ENCODE assay signal across 32 cellular contexts in the genomic region with DNA sequence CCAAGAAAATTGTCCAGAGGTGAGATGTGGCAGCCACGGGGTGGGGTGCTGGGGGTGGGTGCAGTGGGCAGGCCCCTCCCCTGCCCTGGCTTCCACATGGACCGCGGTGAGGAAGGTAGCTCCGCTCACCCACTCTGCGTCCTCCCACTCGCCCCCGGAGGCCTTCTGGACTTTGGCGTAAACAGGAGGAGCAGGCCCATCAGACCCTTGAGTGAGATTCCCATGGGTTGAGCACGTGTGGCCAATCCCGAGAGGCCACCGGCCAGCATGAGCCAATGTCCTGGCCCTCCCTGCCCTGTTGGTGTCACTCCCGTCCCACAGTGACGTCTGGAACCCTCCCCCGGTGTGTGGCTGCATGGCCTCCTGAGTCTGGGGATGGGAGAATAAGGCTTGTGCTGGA. TPM values are rescaled to one million over a fixed set of nuclear protein-coding genes. Genes with fewer than 3 reads are reported as not detected.
"Had no signal": no experiment of that assay in that cellular context is flagged by ENCODE, and none has a peak within 500 bp of the region (broad histone marks: within the 10 kb centered on the region; RNA-seq: fewer than 3 reads in every experiment).

No MANE protein-coding gene starts in this region.

- H3K27ac ChIP-seq: body of pancreas, cardiac muscle cell, left ventricle myocardium inferior, neutrophil, pancreas, prostate gland had no signal

- H3K9me3 ChIP-seq: body of pancreas, left ventricle myocardium inferior, mucosa of descending colon, neutrophil, pancreas, prostate gland had no signal

- H3K4me1 ChIP-seq: prostate gland had no signal

- H3K27me3 ChIP-seq: body of pancreas, cardiac muscle cell, neutrophil, pancreas had no signal

- H3K9me3 Mint-ChIP-seq: activated B cell treated with CpG ODN at 0.5 μM for 24 hours; immature natural killer cell; natural killer cell treated with Interleukin-12 subunit alpha and Interleukin-12 subunit beta and Interleukin-15 and Interleukin-18, amount 100 ng/mL, for 72 hours; stimulated activated naive CD8-positive, alpha-beta T cell treated with anti-CD3 and anti-CD28 coated beads, Interleukin-15, Interleukin-2, amounts not matched to agents 100 ng/mL and 50 ng/mL, for 24 hours had no signal

- H3K27ac Mint-ChIP-seq: activated B cell treated with CpG ODN at 0.5 μM for 24 hours; activated CD4-positive, alpha-beta T cell treated with anti-CD3 and anti-CD28 coated beads for 36 hours; activated CD8-positive, alpha-beta memory T cell treated with anti-CD3 and anti-CD28 coated beads, Interleukin-2, amount 10 ng/mL, durations not matched to agents 7 days and 5 days; activated CD8-positive, alpha-beta T cell treated with anti-CD3 and anti-CD28 coated beads, Interleukin-2, amount 10 ng/mL, durations not matched to agents 7 days and 5 days; activated naive CD8-positive, alpha-beta T cell; immature natural killer cell; natural killer cell treated with Interleukin-12 subunit alpha and Interleukin-12 subunit beta and Interleukin-15 and Interleukin-18, amount 100 ng/mL, for 72 hours; stimulated activated naive CD8-positive, alpha-beta T cell treated with anti-CD3 and anti-CD28 coated beads, Interleukin-15, Interleukin-2, amounts not matched to agents 100 ng/mL and 50 ng/mL, for 24 hours had no signal

- H3K4me3 ChIP-seq: body of pancreas, cardiac muscle cell, left ventricle myocardium inferior, lung, mucosa of descending colon, pancreas, prostate gland, skin epidermis had no signal

- H3K27me3 Mint-ChIP-seq: activated B cell treated with CpG ODN at 0.5 μM for 24 hours; activated CD4-positive, alpha-beta T cell treated with anti-CD3 and anti-CD28 coated beads for 36 hours; activated CD8-positive, alpha-beta memory T cell treated with anti-CD3 and anti-CD28 coated beads, Interleukin-2, amount 10 ng/mL, durations not matched to agents 7 days and 5 days; activated naive CD8-positive, alpha-beta T cell; natural killer cell treated with Interleukin-12 subunit alpha and Interleukin-12 subunit beta and Interleukin-15 and Interleukin-18, amount 100 ng/mL, for 72 hours; stimulated activated naive CD8-positive, alpha-beta T cell treated with anti-CD3 and anti-CD28 coated beads, Interleukin-15, Interleukin-2, amounts not matched to agents 100 ng/mL and 50 ng/mL, for 24 hours had no signal

- DNase-seq: activated B cell treated with CpG ODN at 0.5 μM for 24 hours; activated CD4-positive, alpha-beta T cell treated with anti-CD3 and anti-CD28 coated beads for 36 hours; activated CD8-positive, alpha-beta memory T cell treated with anti-CD3 and anti-CD28 coated beads, Interleukin-2, amount 10 ng/mL, durations not matched to agents 7 days and 5 days; activated CD8-positive, alpha-beta T cell treated with anti-CD3 and anti-CD28 coated beads, Interleukin-2, amount 10 ng/mL, durations not matched to agents 7 days and 5 days; activated effector memory CD4-positive, alpha-beta T cell treated with Interleukin-2 at 50 U/mL for 16 hours; activated naive CD4-positive, alpha-beta T cell treated with Interleukin-2 at 50 U/mL for 16 hours; anterior cingulate cortex; body of pancreas; cerebellar nuclear complex; foreskin fibroblast; head of caudate nucleus; hypothalamus; immature natural killer cell; left ventricle myocardium inferior; mucosa of descending colon; pancreas; retina; stimulated activated CD4-positive, alpha-beta T cell treated with anti-CD3 and anti-CD28 coated beads, Interleukin-12 subunit alpha, Interleukin-12 subunit beta, amount 100 ng/mL, for 4 hours; stimulated activated CD4-positive, alpha-beta T cell treated with anti-CD3 and anti-CD28 coated beads, Interleukin-4, amount 100 ng/mL, for 1 hour; T-helper 2 cell had no signal

- ATAC-seq: activated CD4-positive, alpha-beta T cell treated with anti-CD3 and anti-CD28 coated beads for 36 hours; activated CD8-positive, alpha-beta memory T cell treated with anti-CD3 and anti-CD28 coated beads, Interleukin-2, amount 10 ng/mL, durations not matched to agents 7 days and 5 days; activated CD8-positive, alpha-beta T cell treated with anti-CD3 and anti-CD28 coated beads, Interleukin-2, amount 10 ng/mL, durations not matched to agents 7 days and 5 days; body of pancreas; esophagus mucosa; mucosa of descending colon; natural killer cell treated with Interleukin-12 subunit alpha and Interleukin-12 subunit beta and Interleukin-15 and Interleukin-18, amount 100 ng/mL, for 72 hours; pancreas; sciatic nerve; SK-N-SH treated with all-trans-retinoic acid at 6 μM for 48 hours had no signal

- H3K4me3 Mint-ChIP-seq: activated B cell treated with CpG ODN at 0.5 μM for 24 hours; activated CD4-positive, alpha-beta T cell treated with anti-CD3 and anti-CD28 coated beads for 36 hours; activated CD8-positive, alpha-beta memory T cell treated with anti-CD3 and anti-CD28 coated beads, Interleukin-2, amount 10 ng/mL, durations not matched to agents 7 days and 5 days; activated CD8-positive, alpha-beta T cell treated with anti-CD3 and anti-CD28 coated beads, Interleukin-2, amount 10 ng/mL, durations not matched to agents 7 days and 5 days; activated naive CD8-positive, alpha-beta T cell; immature natural killer cell; natural killer cell treated with Interleukin-12 subunit alpha and Interleukin-12 subunit beta and Interleukin-15 and Interleukin-18, amount 100 ng/mL, for 72 hours; stimulated activated naive CD8-positive, alpha-beta T cell treated with anti-CD3 and anti-CD28 coated beads, Interleukin-15, Interleukin-2, amounts not matched to agents 100 ng/mL and 50 ng/mL, for 24 hours had no signal

- H3K36me3 Mint-ChIP-seq: activated naive CD8-positive, alpha-beta T cell; immature natural killer cell; natural killer cell treated with Interleukin-12 subunit alpha and Interleukin-12 subunit beta and Interleukin-15 and Interleukin-18, amount 100 ng/mL, for 72 hours had no signal

- H3K4me1 Mint-ChIP-seq: activated B cell treated with CpG ODN at 0.5 μM for 24 hours; activated CD4-positive, alpha-beta T cell treated with anti-CD3 and anti-CD28 coated beads for 36 hours; activated CD8-positive, alpha-beta memory T cell treated with anti-CD3 and anti-CD28 coated beads, Interleukin-2, amount 10 ng/mL, durations not matched to agents 7 days and 5 days; immature natural killer cell had no signal

- H3K36me3 ChIP-seq: cardiac muscle cell, left ventricle myocardium inferior, pancreas, prostate gland had no signal

RNA-seq across cellular contexts. Expression of a gene that starts 8.2 kb away (rescaled TPM):
- total RNA-seq: esophagus mucosa, myocyte had no signal
